Comparison of ENCODE assay signal across 20 cellular contexts in the genomic region with DNA sequence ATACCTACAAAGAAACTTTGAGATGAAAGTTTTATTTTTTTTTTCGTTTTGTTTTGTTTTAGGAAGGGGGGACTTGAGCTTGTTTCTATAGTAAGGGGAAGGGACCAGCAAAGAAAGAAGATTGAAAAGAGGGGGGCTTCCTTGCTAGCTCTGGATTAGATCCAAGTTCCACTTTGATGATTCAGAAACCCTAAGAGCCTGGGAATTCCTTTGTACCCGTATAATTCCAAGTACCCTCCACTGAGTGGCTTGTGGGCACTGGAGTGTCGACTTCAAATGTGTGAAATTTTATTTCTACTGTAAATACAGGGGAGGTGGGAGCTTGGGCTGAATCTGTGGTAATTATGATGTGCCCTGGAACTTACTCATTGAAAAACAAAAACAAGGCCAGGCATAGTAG. TPM values are rescaled to one million over a fixed set of nuclear protein-coding genes. Genes with fewer than 3 reads are reported as not detected.
DNase-seq lines count a peak whose midpoint lies in the region; ATAC-seq and TF ChIP-seq lines count a peak whose summit lies in the region.
"Had no signal": no experiment of that assay in that cellular context is flagged by ENCODE, and none has a peak within 500 bp of the region (broad histone marks: within the 10 kb centered on the region; RNA-seq: fewer than 3 reads in every experiment).

No MANE protein-coding gene starts in this region.

- H4K5ac ChIP-seq in mesendoderm (ENCODE audit: low read length), result no peak overlapping the region

- TF ChIP-seq POLR2A in suprapubic skin (IDR thresholded peaks at IDR 0.05), result no peak

- H3K9me3 Mint-ChIP-seq in chondrocyte (ENCODE audit: low read depth), result no peaks in the 10 kb centered on the region
- H3K9me3 Mint-ChIP-seq in activated CD8-positive, alpha-beta T cell treated with anti-CD3 and anti-CD28 coated beads, Interleukin-2, amount 10 ng/mL, durations not matched to agents 7 days and 5 days (ENCODE audit: insufficient read depth), result no peaks in the 10 kb centered on the region
- H3K9me3 Mint-ChIP-seq: CD8-positive, alpha-beta T cell; central memory CD8-positive, alpha-beta T cell; effector memory CD8-positive, alpha-beta T cell; T-helper 1 cell treated with Interleukin-12 subunit alpha and Interleukin-12 subunit beta and Interleukin-4 antibody, amounts not matched to agents 30 μg/mL and 1 μg/mL, for 36 hours had no signal

- no peak overlapping the region for H2AK5ac ChIP-seq in mesendoderm (ENCODE audit: low read length)

- H3K4me1 ChIP-seq in mesendoderm (ENCODE audit: control insufficient read depth, low read depth, low read length), result no peaks in the 10 kb centered on the region
- peaks cover 65% of the 10 kb centered on the region for H3K4me1 ChIP-seq in suprapubic skin

- H3K9ac ChIP-seq in mesendoderm (ENCODE audit: low read length), result no peak overlapping the region

- H2BK120ac ChIP-seq in mesendoderm (ENCODE audit: low read depth, low read length), result no peak overlapping the region

- H3K27me3 ChIP-seq in mesendoderm (ENCODE audit: insufficient read depth, low read length, poor library complexity) (no peaks in the 10 kb centered on the region), suprapubic skin (no peaks in the 10 kb centered on the region)
- H3K27me3 ChIP-seq: testis had no signal

- no peaks in the 10 kb centered on the region for H3K79me2 ChIP-seq in mesendoderm (ENCODE audit: control insufficient read depth, insufficient read depth, low read length)
- H3K79me2 ChIP-seq: hepatocyte had no signal

- H3K27ac Mint-ChIP-seq in chondrocyte (ENCODE audit: unreplicated experiment), result peak overlapping the region; percentile 71
- no peak overlapping the region for H3K27ac Mint-ChIP-seq in activated CD8-positive, alpha-beta T cell treated with anti-CD3 and anti-CD28 coated beads, Interleukin-2, amount 10 ng/mL, durations not matched to agents 7 days and 5 days
- H3K27ac Mint-ChIP-seq: CD8-positive, alpha-beta T cell; effector memory CD8-positive, alpha-beta T cell; progenitor cell of endocrine pancreas; T-helper 1 cell treated with Interleukin-12 subunit alpha and Interleukin-12 subunit beta and Interleukin-4 antibody, amounts not matched to agents 30 μg/mL and 1 μg/mL, for 36 hours had no signal

- H3K18ac ChIP-seq in mesendoderm (ENCODE audit: low read length), result no peak overlapping the region

- no peak overlapping the region for H3K27ac ChIP-seq in mesendoderm (ENCODE audit: low read depth, low read length)
- peak overlapping the region; percentile 36 for H3K27ac ChIP-seq in suprapubic skin
- H3K27ac ChIP-seq: hepatocyte had no signal

- peaks cover 1% of the 10 kb centered on the region for H3K36me3 Mint-ChIP-seq in chondrocyte (ENCODE audit: low read depth)
- H3K36me3 Mint-ChIP-seq in activated CD8-positive, alpha-beta T cell treated with anti-CD3 and anti-CD28 coated beads, Interleukin-2, amount 10 ng/mL, durations not matched to agents 7 days and 5 days (ENCODE audit: low read depth), result no peaks in the 10 kb centered on the region
- H3K36me3 Mint-ChIP-seq: CD8-positive, alpha-beta T cell had no signal

- no peak overlapping the region for H2BK5ac ChIP-seq in mesendoderm (ENCODE audit: low read length)

- POLR2A ChIA-PET in activated CD8-positive, alpha-beta T cell treated with anti-CD3 and anti-CD28 coated beads, Interleukin-2, amount 10 ng/mL, durations not matched to agents 7 days and 5 days (lab: Charles Lee), result no interaction called here

- ATAC-seq in activated CD8-positive, alpha-beta T cell treated with anti-CD3 and anti-CD28 coated beads, Interleukin-2, amount 10 ng/mL, durations not matched to agents 7 days and 5 days, result no peak
- ATAC-seq: CD8-positive, alpha-beta T cell; effector memory CD8-positive, alpha-beta T cell had no signal

- no peak overlapping the region for H3K4ac ChIP-seq in mesendoderm (ENCODE audit: low read depth, low read length)

- H4K8ac ChIP-seq in mesendoderm (ENCODE audit: low read depth, low read length), result peak overlapping the region; percentile 39

- H3K23ac ChIP-seq in mesendoderm (ENCODE audit: low read length), result no peak overlapping the region

- H3K9me3 ChIP-seq in suprapubic skin, result no peaks in the 10 kb centered on the region
- H3K9me3 ChIP-seq: testis had no signal

- no peaks in the 10 kb centered on the region for H3K27me3 Mint-ChIP-seq in chondrocyte (ENCODE audit: low read depth)
- peaks cover 17% of the 10 kb centered on the region for H3K27me3 Mint-ChIP-seq in activated CD8-positive, alpha-beta T cell treated with anti-CD3 and anti-CD28 coated beads, Interleukin-2, amount 10 ng/mL, durations not matched to agents 7 days and 5 days (ENCODE audit: low read depth)

- no peak for TF ChIP-seq EP300 in suprapubic skin (IDR thresholded peaks at IDR 0.05)

- H3K4me1 Mint-ChIP-seq in chondrocyte (ENCODE audit: low read depth), result peaks cover 91% of the 10 kb centered on the region
- H3K4me1 Mint-ChIP-seq in activated CD8-positive, alpha-beta T cell treated with anti-CD3 and anti-CD28 coated beads, Interleukin-2, amount 10 ng/mL, durations not matched to agents 7 days and 5 days (ENCODE audit: low read depth), result no peaks in the 10 kb centered on the region
- H3K4me1 Mint-ChIP-seq: central memory CD8-positive, alpha-beta T cell had no signal

- no peaks in the 10 kb centered on the region for H3K79me1 ChIP-seq in mesendoderm (ENCODE audit: low read length)

- H2BK15ac ChIP-seq in mesendoderm (replicated peaks; ENCODE audit: low read depth), result no peak overlapping the region

- H3K56ac ChIP-seq in mesendoderm (ENCODE audit: low read length), result no peak overlapping the region

- no peak overlapping the region for H3K4me3 ChIP-seq in mesendoderm (ENCODE audit: low read length)
- no peak overlapping the region for H3K4me3 ChIP-seq in suprapubic skin
- H3K4me3 ChIP-seq: hepatocyte, testis had no signal

- 100% methylated on average over 1 of the region's 3 CpGs for WGBS in mesendoderm (ENCODE audit: extremely low coverage, insufficient coverage, low lambda C conversion rate)
- WGBS in suprapubic skin, result 74% methylated on average over 3 of the region's 3 CpGs

- DNase-seq in M059J (ENCODE audit: low read depth) (peak; percentile 67), chondrocyte (ENCODE audit: low spot score) (no peak), mesendoderm (no peak), suprapubic skin (ENCODE audit: low spot score in 2 of 2) (no peak), hippocampal formation (lab: John Stamatoyannopoulos, UW) (no peak), GM13976 (ENCODE audit: low spot score) (no peak)
- DNase-seq in activated CD8-positive, alpha-beta T cell treated with anti-CD3 and anti-CD28 coated beads, Interleukin-2, amount 10 ng/mL, durations not matched to agents 7 days and 5 days, result no peak
- no peak for DNase-seq in stimulated activated CD4-positive, alpha-beta T cell treated with anti-CD3 and anti-CD28 coated beads, Interleukin-15, amount 100 ng/mL, for 24 hours
- DNase-seq: activated effector memory CD4-positive, alpha-beta T cell treated with anti-CD3 and anti-CD28 coated beads, Interleukin-2, amount 50 U/mL, for 16 hours; CD8-positive, alpha-beta T cell; effector memory CD8-positive, alpha-beta T cell; islet precursor cell; NCI-H2107; NCI-H526 treated with DMSO at 0.1 percent for 48 hours; SHP77 treated with DMSO at 0.1 percent for 48 hours; testis had no signal

- H3K36me3 ChIP-seq in mesendoderm (ENCODE audit: control insufficient read depth, insufficient read depth, low read length), result no peaks in the 10 kb centered on the region
- no peaks in the 10 kb centered on the region for H3K36me3 ChIP-seq in suprapubic skin

- CTCF ChIA-PET in activated CD8-positive, alpha-beta T cell treated with anti-CD3 and anti-CD28 coated beads, Interleukin-2, amount 10 ng/mL, durations not matched to agents 7 days and 5 days (lab: Charles Lee), result interaction anchor here (2.3 kb wide), 1 partner anchor 58 kb away, joined by 7 read pairs; no protein-coding TSS in a partner anchor

- H3K4me3 Mint-ChIP-seq in chondrocyte (ENCODE audit: unreplicated experiment), result no peak overlapping the region
- no peak overlapping the region for H3K4me3 Mint-ChIP-seq in activated CD8-positive, alpha-beta T cell treated with anti-CD3 and anti-CD28 coated beads, Interleukin-2, amount 10 ng/mL, durations not matched to agents 7 days and 5 days
- H3K4me3 Mint-ChIP-seq: CD8-positive, alpha-beta T cell; central memory CD8-positive, alpha-beta T cell; effector memory CD8-positive, alpha-beta T cell; T-helper 1 cell treated with Interleukin-12 subunit alpha and Interleukin-12 subunit beta and Interleukin-4 antibody, amounts not matched to agents 30 μg/mL and 1 μg/mL, for 36 hours had no signal

- in situ Hi-C loops in GM13976 (cut with MboI; ENCODE audit: low sequenced_read_pairs, unreplicated experiment), result no loop called here

- H3K4me2 ChIP-seq in mesendoderm (ENCODE audit: low read length), result no peak overlapping the region
- H3K4me2 ChIP-seq: hepatocyte had no signal

- TF ChIP-seq CTCF in chondrocyte (IDR thresholded peaks at IDR 0.05), result no peak
- TF ChIP-seq CTCF in suprapubic skin (IDR thresholded peaks at IDR 0.05), result no peak
- no peak for TF ChIP-seq CTCF in GM13976 (IDR thresholded peaks at IDR 0.05; ENCODE audit: borderline replicate concordance, control extremely low read depth, extremely low read depth, insufficient read depth, missing control alignments)

RNA-seq across cellular contexts. Expression of a gene that starts 10.9 kb away (rescaled TPM):
- total RNA-seq in M059J (2014; rRNA removed; shearing (Covaris generic)), result 3.4 and 4.9 TPM in 2 replicates
- total RNA-seq in chondrocyte, result 76.7 to 92.6 TPM (median 77.5 TPM) in 3 replicates
- polyA plus RNA-seq in mesendoderm (2013, experiment 1 of 2), result 3.3 TPM
- 3.7 TPM for polyA plus RNA-seq in mesendoderm (2013, experiment 2 of 2)
- 10 to 100 TPM in 2 of 4 donors, 1 to 10 TPM in 2; 4.1 to 17.3 (median 9.3) TPM for total RNA-seq in suprapubic skin
- not detected for total RNA-seq in activated CD8-positive, alpha-beta T cell treated with anti-CD3 and anti-CD28 coated beads, Interleukin-2, amount 10 ng/mL, durations not matched to agents 7 days and 5 days
- total RNA-seq: CD8-positive, alpha-beta T cell had no signal
